In genomic region chr15:63192604-63193206, GRCh38 we compare ENCODE assay signal across 1 cellular context.
TF ChIP-seq lines count a peak whose summit lies in the region.

No MANE protein-coding gene starts in this region.

TF ChIP-seq in K562, 482 proteins besides CTCF, POLR2A, EP300 and RAD21 (continued from another document):
- TF ChIP-seq ZMIZ1 (IDR thresholded peaks at IDR 0.05; ENCODE audit: low read depth in 2 of 2, low read length in 2 of 2), result peak in 1 of 2 experiments; percentile 34; a peak in 1 of 4 replicates
- TF ChIP-seq MEF2D (tag; conservative IDR thresholded peaks at IDR 0.05; ENCODE audit: low read depth), result no peak
- no peak for TF ChIP-seq CHD1 (IDR thresholded peaks at IDR 0.05; ENCODE audit: low read length)
- TF ChIP-seq GMEB1 (CRISPR knock-in tag; IDR thresholded peaks at IDR 0.05), result no peak
- no peak for TF ChIP-seq MTA3 (IDR thresholded peaks at IDR 0.05; ENCODE audit: borderline replicate concordance)
- TF ChIP-seq ARID3A (IDR thresholded peaks at IDR 0.05; ENCODE audit: borderline replicate concordance, low read depth, low read length), result 0 out of 2 replicates have a peak, but pooled peaks have one; percentile 40
- TF ChIP-seq SREBF2 (CRISPR knock-in tag; IDR thresholded peaks at IDR 0.05), result no peak
- TF ChIP-seq DPF2 (IDR thresholded peaks at IDR 0.05), result peak; percentile 48; the same call in 1 of the 2 replicates
- TF ChIP-seq MEIS2 (IDR thresholded peaks at IDR 0.05; ENCODE audit: partially characterized antibody), result peak; percentile 0
- no peak for TF ChIP-seq SMAD1 (IDR thresholded peaks at IDR 0.05; ENCODE audit: low read depth, low read length, partially characterized antibody)
- no peak for TF ChIP-seq MLLT1 (IDR thresholded peaks at IDR 0.05)
- TF ChIP-seq ZNF121 (CRISPR knock-in tag; conservative IDR thresholded peaks at IDR 0.05), result peak; percentile 97
- TF ChIP-seq L3MBTL2 (IDR thresholded peaks at IDR 0.05), result no peak
- peak; percentile 56 for TF ChIP-seq BCOR (IDR thresholded peaks at IDR 0.05)
- no peak for TF ChIP-seq ZBTB17 (CRISPR knock-in tag; IDR thresholded peaks at IDR 0.05)
- TF ChIP-seq KDM1A (IDR thresholded peaks at IDR 0.05), result peak in 1 of 2 experiments; percentile 50; a peak in 1 of 4 replicates
- no peak for TF ChIP-seq E2F6 (IDR thresholded peaks at IDR 0.05; ENCODE audit: borderline replicate concordance in 1 of 2, extremely low read depth in 1 of 2, insufficient read depth in 1 of 2, insufficient read length in 1 of 2, low read depth in 1 of 2, low read length in 1 of 2, poor library complexity in 1 of 2, severe bottlenecking in 1 of 2)
- 0 out of 2 replicates have a peak, but pooled peaks have one; percentile 29 for TF ChIP-seq C11orf30 (IDR thresholded peaks at IDR 0.05; ENCODE audit: low read depth)
- TF ChIP-seq HDAC3 (IDR thresholded peaks at IDR 0.05; ENCODE audit: borderline replicate concordance, partially characterized antibody), result no peak
- TF ChIP-seq RBM25 (IDR thresholded peaks at IDR 0.05; ENCODE audit: low read depth, low read length, severe bottlenecking), result peak; percentile 43
- TF ChIP-seq KDM4B (IDR thresholded peaks at IDR 0.05; ENCODE audit: borderline replicate concordance in 2 of 2, low read depth in 1 of 2), result no peak
